In the genomic region with DNA sequence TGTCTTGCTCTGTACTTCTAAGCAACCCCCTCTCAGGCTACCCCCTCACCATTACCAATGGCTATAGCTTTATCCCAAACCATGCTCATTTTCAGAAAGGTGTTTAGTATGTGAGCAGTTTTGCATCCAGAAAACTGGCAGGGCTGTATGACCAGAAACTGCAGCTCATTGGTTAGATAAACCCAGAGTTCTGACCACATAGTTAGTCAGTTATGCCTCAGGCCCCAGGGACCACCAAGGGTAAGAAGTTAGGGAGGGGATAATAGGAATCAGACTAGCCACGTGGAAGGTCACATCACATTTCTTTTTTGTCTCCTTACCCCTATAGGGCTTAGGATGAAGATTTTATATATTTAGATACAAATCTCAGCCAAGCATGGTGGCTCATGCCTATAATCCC, we compare ENCODE assay signal across 22 cellular contexts. TPM values are rescaled to one million over a fixed set of nuclear protein-coding genes. Genes with fewer than 3 reads are reported as not detected.
DNase-seq lines count a peak whose midpoint lies in the region; ATAC-seq and TF ChIP-seq lines count a peak whose summit lies in the region.
"Had no signal": no experiment of that assay in that cellular context is flagged by ENCODE, and none has a peak within 500 bp of the region (broad histone marks: within the 10 kb centered on the region; RNA-seq: fewer than 3 reads in every experiment).

No MANE protein-coding gene starts in this region.

- BruUV-seq in PC-9 (replicated peaks; lab: Mats Ljungman, UMichigan): no TSS peak

- H3K9me2 ChIP-seq in SK-N-SH (no peaks in the 10 kb centered on the region), PC-9 (ENCODE audit: insufficient read depth) (no peaks in the 10 kb centered on the region)

- TF ChIP-seq CTCF in SK-N-SH (IDR thresholded peaks at IDR 0.05) (no peak), fibroblast of mammary gland (conservative IDR thresholded peaks at IDR 0.05; ENCODE audit: control insufficient read depth, insufficient read depth, low read depth, low read length) (no peak), stomach (IDR thresholded peaks at IDR 0.05) (no peak), PC-9 (conservative IDR thresholded peaks at IDR 0.05) (no peak)

- intact Hi-C loops in stomach (cut with DNase I; ENCODE audit: low total_unique reads): loop anchor here (10.0 kb wide), 1 partner anchor 106 kb away; no protein-coding TSS in a partner anchor
- intact Hi-C loops in PC-9 (cut with micrococcal nuclease; ENCODE audit: unreplicated experiment): no loop called here

- no peaks in the 10 kb centered on the region for H3K27me3 Mint-ChIP-seq in activated T-cell treated with anti-CD3 and anti-CD28 coated beads, Interleukin-2, amount 50 U/mL, for 4 hours (ENCODE audit: low read depth)
- H3K27me3 Mint-ChIP-seq: activated CD4-positive, alpha-beta T cell treated with anti-CD3 and anti-CD28 coated beads, Interleukin-2, amount 10 ng/mL, durations not matched to agents 7 days and 5 days had no signal

- no peak for DNase-seq in SK-N-SH
- DNase-seq in adipocyte (ENCODE audit: low read depth): no peak
- DNase-seq in fibroblast of mammary gland (ENCODE audit: low read depth): peak; percentile 94
- no peak for DNase-seq in stomach
- DNase-seq in SKM-1 (lab: John Stamatoyannopoulos, UW; ENCODE audit: unreplicated experiment): no peak
- DNase-seq in activated T-cell treated with anti-CD3 and anti-CD28 coated beads, Interleukin-2, amount 50 U/mL, for 4 hours: no peak
- DNase-seq in PC-9: no peak
- DNase-seq: 8988T; activated CD4-positive, alpha-beta T cell treated with anti-CD3 and anti-CD28 coated beads, Interleukin-2, amount 10 ng/mL, durations not matched to agents 7 days and 5 days; activated CD8-positive, alpha-beta memory T cell treated with anti-CD3 and anti-CD28 coated beads, Interleukin-2, amount 50 U/mL, for 48 hours; activated gamma-delta T cell treated with Interleukin-2 at 50 U/mL for 16 hours; left colon; NCI-H1048; NCI-H526; OCI-M1; pancreas; trophoblast cell had no signal

- H3F3A ChIP-seq in SK-N-SH (replicated peaks; ENCODE audit: insufficient read depth) (peaks cover 12% of the 10 kb centered on the region), PC-9 (ENCODE audit: insufficient read depth, low read depth) (no peaks in the 10 kb centered on the region; the same call in 1 of the 2 replicates)

- peaks cover 5% of the 10 kb centered on the region for H3K4me1 Mint-ChIP-seq in activated T-cell treated with anti-CD3 and anti-CD28 coated beads, Interleukin-2, amount 50 U/mL, for 4 hours (ENCODE audit: low read depth)

- no peak overlapping the region for H3K4me3 Mint-ChIP-seq in activated T-cell treated with anti-CD3 and anti-CD28 coated beads, Interleukin-2, amount 50 U/mL, for 4 hours
- H3K4me3 Mint-ChIP-seq: activated CD4-positive, alpha-beta T cell treated with anti-CD3 and anti-CD28 coated beads, Interleukin-2, amount 10 ng/mL, durations not matched to agents 7 days and 5 days; brain had no signal

- H3K9me3 ChIP-seq in SK-N-SH: no peaks in the 10 kb centered on the region
- H3K9me3 ChIP-seq in adipocyte (ENCODE audit: control insufficient read depth, low read length): no peaks in the 10 kb centered on the region
- H3K9me3 ChIP-seq in stomach: no peaks in the 10 kb centered on the region
- no peaks in the 10 kb centered on the region for H3K9me3 ChIP-seq in PC-9 (ENCODE audit: insufficient read depth, low read depth)
- H3K9me3 ChIP-seq: pancreas had no signal

- H3K36me3 ChIP-seq in SK-N-SH (replicated peaks in 1 of 2; ENCODE audit: control insufficient read depth in 1 of 2, insufficient read depth in 2 of 2, low read length in 1 of 2): peaks cover 11 to 16% of the 10 kb centered on the region in 2 experiments
- peaks cover 27% of the 10 kb centered on the region for H3K36me3 ChIP-seq in adipocyte (ENCODE audit: control insufficient read depth, insufficient read depth, low read length, severe bottlenecking)
- peaks cover 24 to 36% (median 32%) of the 10 kb centered on the region in 4 donors for H3K36me3 ChIP-seq in stomach
- peaks cover 7% of the 10 kb centered on the region; the same call in 1 of the 2 replicates for H3K36me3 ChIP-seq in PC-9 (ENCODE audit: low read depth)

- no peak for TF ChIP-seq EP300 in SK-N-SH (IDR thresholded peaks at IDR 0.05; ENCODE audit: borderline replicate concordance in 1 of 2, low read depth in 1 of 2, low read length in 1 of 2)
- no peak for TF ChIP-seq EP300 in stomach (IDR thresholded peaks at IDR 0.05)

- no peak overlapping the region for H3K9ac ChIP-seq in SK-N-SH
- peak overlapping the region; percentile 14 for H3K9ac ChIP-seq in adipocyte (ENCODE audit: low read length)

- no peak overlapping the region; a peak in 1 of 4 replicates for H3K27ac ChIP-seq in SK-N-SH (ENCODE audit: low read depth in 2 of 2, low read length in 1 of 2)
- peak overlapping the region in 3 of 5 donors; percentile 2 to 35 (median 3) for H3K27ac ChIP-seq in stomach
- H3K27ac ChIP-seq in PC-9: no peak overlapping the region
- H3K27ac ChIP-seq: HL-60, pancreas had no signal

- H3K27me3 ChIP-seq in SK-N-SH (ENCODE audit: insufficient read depth): no peaks in the 10 kb centered on the region
- H3K27me3 ChIP-seq in adipocyte (replicated peaks; ENCODE audit: control insufficient read depth, insufficient read depth, low read length): no peaks in the 10 kb centered on the region
- H3K27me3 ChIP-seq in stomach: no peaks in the 10 kb centered on the region
- H3K27me3 ChIP-seq in PC-9 (ENCODE audit: insufficient read depth, low read depth): no peaks in the 10 kb centered on the region
- H3K27me3 ChIP-seq: pancreas had no signal

- peaks cover 21% of the 10 kb centered on the region for H3K36me3 Mint-ChIP-seq in activated T-cell treated with anti-CD3 and anti-CD28 coated beads, Interleukin-2, amount 50 U/mL, for 4 hours (ENCODE audit: insufficient read depth)

- H2AFZ ChIP-seq in SK-N-SH (ENCODE audit: low read depth) (no peak overlapping the region), PC-9 (no peak overlapping the region)

- POLR2A ChIA-PET in SK-N-SH (lab: Yijun Ruan, JAX) (interaction anchor here (0.9 kb wide), 1 partner anchor 17 kb away, joined by 5 read pairs; no protein-coding TSS in a partner anchor), PC-9 (lab: Charles Lee; ENCODE audit: unreplicated experiment) (no interaction called here)

- 88% methylated on average over 1 of the region's 1 CpG for WGBS in SK-N-SH (ENCODE audit: low lambda C conversion rate)
- WGBS in stomach, 5 donors: 50 to 72% (median 70%) methylated on average over 1 of the region's 1 CpG

- H3K79me2 ChIP-seq in SK-N-SH (ENCODE audit: insufficient read depth) (no peaks in the 10 kb centered on the region), PC-9 (ENCODE audit: low read depth) (no peaks in the 10 kb centered on the region)

- TF ChIP-seq POLR2A in stomach (IDR thresholded peaks at IDR 0.05): no peak

- ATAC-seq in SK-N-SH treated with all-trans-retinoic acid at 6 μM for 48 hours: no peak
- ATAC-seq in activated T-cell treated with anti-CD3 and anti-CD28 coated beads, Interleukin-2, amount 50 U/mL, for 4 hours: no peak
- ATAC-seq: left colon, pancreas had no signal

- no peaks in the 10 kb centered on the region for H3K9me3 Mint-ChIP-seq in activated T-cell treated with anti-CD3 and anti-CD28 coated beads, Interleukin-2, amount 50 U/mL, for 4 hours
- H3K9me3 Mint-ChIP-seq: activated CD4-positive, alpha-beta T cell treated with anti-CD3 and anti-CD28 coated beads, Interleukin-2, amount 10 ng/mL, durations not matched to agents 7 days and 5 days had no signal

- CTCF ChIA-PET in SK-N-SH (lab: Yijun Ruan, JAX) (interaction anchor here (0.6 to 16.4 kb wide), 11 partner anchors 10 to 125 kb away, joined by 3 to 281 read pairs (median 5); partner anchors contain the start of genes ANKRD35, NUDT17, PEX11B and RBM8A), PC-9 (lab: Charles Lee) (interaction anchor here (0.6 to 3.9 kb wide), 3 partner anchors 17 to 130 kb away, joined by 4 to 24 read pairs (median 12); partner anchors contain the start of gene NUDT17)

- no peak for TF ChIP-seq RAD21 in SK-N-SH (IDR thresholded peaks at IDR 0.05; ENCODE audit: low read length)

- no peaks in the 10 kb centered on the region for H4K20me1 ChIP-seq in SK-N-SH (ENCODE audit: insufficient read depth)
- H4K20me1 ChIP-seq in PC-9 (ENCODE audit: insufficient read depth): no peaks in the 10 kb centered on the region

- peak overlapping the region; percentile 42 for H3K4me2 ChIP-seq in SK-N-SH
- no peak overlapping the region for H3K4me2 ChIP-seq in PC-9
- H3K4me2 ChIP-seq: smooth muscle cell had no signal

- no peak overlapping the region; a peak in 1 of 4 replicates for H3K4me3 ChIP-seq in SK-N-SH (ENCODE audit: low read depth in 2 of 2, low read length in 1 of 2)
- H3K4me3 ChIP-seq in adipocyte (ENCODE audit: low read length): peak overlapping the region; percentile 8
- peak overlapping the region; percentile 50 for H3K4me3 ChIP-seq in fibroblast of mammary gland (ENCODE audit: control insufficient read depth, low read depth, low read length)
- no peak overlapping the region for H3K4me3 ChIP-seq in stomach
- H3K4me3 ChIP-seq in PC-9: no peak overlapping the region
- H3K4me3 ChIP-seq: pancreas, smooth muscle cell had no signal

- peaks cover 5 to 8% of the 10 kb centered on the region in 2 experiments; a peak in 2 of 4 replicates for H3K4me1 ChIP-seq in SK-N-SH (ENCODE audit: control insufficient read depth in 1 of 2, insufficient read depth in 2 of 2, low read depth in 1 of 2, low read length in 1 of 2)
- peaks cover 26% of the 10 kb centered on the region for H3K4me1 ChIP-seq in adipocyte (ENCODE audit: control insufficient read depth, insufficient read depth, low read length)
- H3K4me1 ChIP-seq in stomach: peaks cover 5 to 8% (median 7%) of the 10 kb centered on the region in 4 donors
- 0 out of 2 replicates have a peak, but pooled peaks cover 3% of the 10 kb centered on the region for H3K4me1 ChIP-seq in PC-9 (replicated peaks; ENCODE audit: insufficient read depth)
- H3K4me1 ChIP-seq: pancreas had no signal

RNA-seq across cellular contexts. Expression of gene ITGA10, which starts 1.2 kb away (rescaled TPM):
- polyA plus RNA-seq in SK-N-SH (2012; rRNA removed): 2.1 and 2.6 TPM in 2 replicates
- 0.70 and 1.0 TPM in 2 replicates for polyA plus RNA-seq in SK-N-SH (2012; cell fraction: cytosol; rRNA removed)
- polyA plus RNA-seq in SK-N-SH (2012; cell fraction: nucleus; rRNA removed): 12.8 and 13.2 TPM in 2 replicates
- 1 to 10 TPM in 4 of 5 donors, under 1 TPM in 1; 0.58 to 9.0 (median 5.5) TPM for total RNA-seq in stomach
- 1 to 10 TPM in 2 of 3 donors, under 1 TPM in 1; 0.37 to 2.7 (median 1.7) TPM for polyA plus RNA-seq in stomach
- total RNA-seq in activated T-cell treated with anti-CD3 and anti-CD28 coated beads, Interleukin-2, amount 50 U/mL, for 4 hours: 1 to 10 TPM; 1.2 to 1.4 (median 1.2) TPM
- 0.33 and 0.88 TPM in 2 replicates for total RNA-seq in PC-9 (2021)

RNA-seq across cellular contexts. Expression of gene PEX11B, which starts 9.9 kb away (rescaled TPM):
- polyA plus RNA-seq in SK-N-SH (2012; rRNA removed) (26.1 and 34.5 TPM in 2 replicates), stomach (10 to 100 TPM; 23.0 to 46.6 (median 38.4) TPM)
- polyA plus RNA-seq in SK-N-SH (2012; cell fraction: cytosol; rRNA removed): 31.8 and 32.7 TPM in 2 replicates
- polyA plus RNA-seq in SK-N-SH (2012; cell fraction: nucleus; rRNA removed): 17.8 and 27.8 TPM in 2 replicates
- total RNA-seq in stomach (10 to 100 TPM; 15.6 to 42.3 (median 25.2) TPM), PC-9 (2021) (19.7 and 19.8 TPM in 2 replicates)
- total RNA-seq in activated T-cell treated with anti-CD3 and anti-CD28 coated beads, Interleukin-2, amount 50 U/mL, for 4 hours: 10 to 100 TPM; 26.3 to 28.6 (median 28.0) TPM

RNA-seq across cellular contexts. Expression of gene RBM8A, which starts 18.6 kb away (rescaled TPM):
- polyA plus RNA-seq in SK-N-SH (2012; rRNA removed) (236 TPM in 2 replicates), stomach (100 to 1,000 TPM in 2 of 3 donors, 10 to 100 TPM in 1; 79.3 to 113 (median 101) TPM)
- 306 and 395 TPM in 2 replicates for polyA plus RNA-seq in SK-N-SH (2012; cell fraction: cytosol; rRNA removed)
- polyA plus RNA-seq in SK-N-SH (2012; cell fraction: nucleus; rRNA removed): 80.7 and 82.7 TPM in 2 replicates
- total RNA-seq in stomach (10 to 100 TPM in 4 of 5 donors, 1 to 10 TPM in 1; 9.3 to 81.3 (median 44.6) TPM), PC-9 (2021) (129 and 181 TPM in 2 replicates)
- 100 to 1,000 TPM; 603 to 609 (median 606) TPM for total RNA-seq in activated T-cell treated with anti-CD3 and anti-CD28 coated beads, Interleukin-2, amount 50 U/mL, for 4 hours

RNA-seq across cellular contexts. Expression of gene ANKRD35, which starts 23.0 kb away (rescaled TPM):
- 0.05 and 0.08 TPM in 2 replicates for polyA plus RNA-seq in SK-N-SH (2012; rRNA removed)
- 0.05 and 0.07 TPM in 2 replicates for polyA plus RNA-seq in SK-N-SH (2012; cell fraction: cytosol; rRNA removed)
- 0.10 and 0.11 TPM in 2 replicates for polyA plus RNA-seq in SK-N-SH (2012; cell fraction: nucleus; rRNA removed)
- 1 to 10 TPM in 2 of 5 donors, under 1 TPM in 1, not detected in 2; 0.58 to 1.7 (median 1.2) TPM for total RNA-seq in stomach
- 1 to 10 TPM; 5.4 to 10.0 (median 5.8) TPM for polyA plus RNA-seq in stomach
- total RNA-seq in activated T-cell treated with anti-CD3 and anti-CD28 coated beads, Interleukin-2, amount 50 U/mL, for 4 hours: under 1 TPM; 0.05 to 0.42 (median 0.10) TPM
- total RNA-seq in PC-9 (2021): 0.78 and 1.2 TPM in 2 replicates
- total RNA-seq: H4 had no signal

RNA-seq across cellular contexts. Expression of gene LIX1L, which starts 49.2 kb away (rescaled TPM):
- polyA plus RNA-seq in SK-N-SH (2012; rRNA removed) (39.1 and 39.4 TPM in 2 replicates), stomach (1 to 10 TPM; 7.2 to 8.2 (median 7.4) TPM)
- 46.0 and 49.7 TPM in 2 replicates for polyA plus RNA-seq in SK-N-SH (2012; cell fraction: cytosol; rRNA removed)
- polyA plus RNA-seq in SK-N-SH (2012; cell fraction: nucleus; rRNA removed): 22.1 and 26.1 TPM in 2 replicates
- total RNA-seq in stomach (10 to 100 TPM in 3 of 5 donors, 1 to 10 TPM in 2; 5.8 to 28.4 (median 14.0) TPM), PC-9 (2021) (0.48 and 0.50 TPM in 2 replicates)
- total RNA-seq in activated T-cell treated with anti-CD3 and anti-CD28 coated beads, Interleukin-2, amount 50 U/mL, for 4 hours: 10 to 100 TPM; 40.7 to 43.3 (median 41.9) TPM

Comparison
In these comparisons a context has a peak if more than half of its experiments do, and no peak if none do; other contexts are left out.
1. H3K27ac ChIP-seq: peak in stomach (3 of 5); none in SK-N-SH (0 of 2) and PC-9 (single experiment).
2. H3K4me3 ChIP-seq: peak in adipocyte (single experiment) and fibroblast of mammary gland (single experiment); none in SK-N-SH (0 of 2), stomach (0 of 4) and PC-9 (single experiment).